ENCODE assay signal across 9 cellular contexts in genomic region chr11:111734383-111735261, GRCh38. TPM values are rescaled to one million over a fixed set of nuclear protein-coding genes. Genes with fewer than 3 reads are reported as not detected.
DNase-seq lines count a peak whose midpoint lies in the region; ATAC-seq and TF ChIP-seq lines count a peak whose summit lies in the region.
"Had no signal": no experiment of that assay in that cellular context is flagged by ENCODE, and none has a peak within 500 bp of the region (broad histone marks: within the 10 kb centered on the region; RNA-seq: fewer than 3 reads in every experiment).

No MANE protein-coding gene starts in this region.

- no peaks in the 10 kb centered on the region for H3K27me3 Mint-ChIP-seq in nephron progenitor cell (ENCODE audit: low read depth, poor library complexity)

- no peaks in the 10 kb centered on the region for H3K9me3 ChIP-seq in heart left ventricle
- H3K9me3 ChIP-seq in duodenal mucosa (ENCODE audit: control insufficient read depth in 1 of 2, low read length in 2 of 2): no peaks in the 10 kb centered on the region

- intact Hi-C loops in heart left ventricle (cut with DNase I) (loop anchor here in 5 of 10 donors (5.0 kb wide), 1 partner anchor 33 kb away; the partner anchor contains the start of gene PPP2R1B (in 5 of the 5)), left cardiac atrium (cut with DNase I) (loop anchor here in 1 of 2 donors (5.0 kb wide), 1 partner anchor 33 kb away; the partner anchor contains the start of gene PPP2R1B)

- H3K36me3 ChIP-seq in heart left ventricle: peaks cover 0 to 12% (median 0%) of the 10 kb centered on the region in 9 donors
- peaks cover 5 to 7% of the 10 kb centered on the region in 2 donors for H3K36me3 ChIP-seq in duodenal mucosa (ENCODE audit: control insufficient read depth in 1 of 2, insufficient read depth in 2 of 2, low read length in 2 of 2)
- H3K36me3 ChIP-seq in urinary bladder (ENCODE audit: insufficient read depth): no peaks in the 10 kb centered on the region

- H3K4me1 Mint-ChIP-seq in nephron progenitor cell: peaks cover 75% of the 10 kb centered on the region

- no peak for ATAC-seq in heart left ventricle
- ATAC-seq in left cardiac atrium: no peak
- ATAC-seq in GM19035 (IDR thresholded peaks at IDR 0.05; ENCODE audit: unreplicated experiment): no peak

- H3K27ac ChIP-seq in heart left ventricle (peak overlapping the region; percentile 79 to 98 (median 94)), duodenal mucosa (ENCODE audit: low read depth, low read length) (peak overlapping the region; percentile 94), urinary bladder (ENCODE audit: low read depth) (peak overlapping the region; percentile 95)

- no peaks in the 10 kb centered on the region for H3K9me3 Mint-ChIP-seq in nephron progenitor cell

- H3K9ac ChIP-seq in duodenal mucosa (ENCODE audit: low read depth in 1 of 2, low read length in 2 of 2): peak overlapping the region; percentile 15 to 59

- peaks cover 11% of the 10 kb centered on the region for H3K36me3 Mint-ChIP-seq in nephron progenitor cell (ENCODE audit: low read depth)

- no peak for TF ChIP-seq CTCF in heart left ventricle (IDR thresholded peaks at IDR 0.05)
- TF ChIP-seq CTCF in nephron progenitor cell (IDR thresholded peaks at IDR 0.05): no peak

- H3K27ac Mint-ChIP-seq in nephron progenitor cell: peak overlapping the region; percentile 100

- H3K27me3 ChIP-seq in heart left ventricle (no peaks in the 10 kb centered on the region), duodenal mucosa (ENCODE audit: control insufficient read depth in 1 of 2, insufficient read depth in 2 of 2, low read length in 2 of 2) (no peaks in the 10 kb centered on the region)

- H3K4me3 Mint-ChIP-seq in nephron progenitor cell: peak overlapping the region; percentile 66

- TF ChIP-seq POLR2A in heart left ventricle (IDR thresholded peaks at IDR 0.05): no peak

- H3K4me3 ChIP-seq in heart left ventricle (peak overlapping the region in 6 of 12 donors; percentile 27 to 56 (median 52)), duodenal mucosa (ENCODE audit: low read depth in 1 of 2, low read length in 2 of 2) (no peak overlapping the region), urinary bladder (ENCODE audit: low read depth, low read length) (no peak overlapping the region)

- DNase-seq in heart left ventricle: no peak
- DNase-seq in left cardiac atrium: no peak
- no peak for DNase-seq in nephron progenitor cell
- no peak for DNase-seq in DMS153 (lab: John Stamatoyannopoulos, UW)
- DNase-seq in Kasumi-1 (lab: John Stamatoyannopoulos, UW): no peak
- DNase-seq: RPMI8226 had no signal

- WGBS in heart left ventricle, 4 donors: 52 to 70% (median 60%) methylated on average over 12 to 13 of the region's 13 CpGs
- WGBS in urinary bladder: 54% methylated on average over 13 of the region's 13 CpGs

- H3K4me1 ChIP-seq in heart left ventricle (peaks cover 2 to 90% (median 88%) of the 10 kb centered on the region in 12 donors), duodenal mucosa (ENCODE audit: control insufficient read depth in 1 of 2, insufficient read depth in 2 of 2, low read length in 2 of 2) (peaks cover 24 to 51% of the 10 kb centered on the region in 2 donors), urinary bladder (ENCODE audit: insufficient read depth) (no peaks in the 10 kb centered on the region)

RNA-seq across cellular contexts. Expression of gene PPP2R1B, which starts 31.6 kb away (rescaled TPM):
- 10 to 100 TPM in 5 of 9 donors, 1 to 10 TPM in 4; 6.8 to 99.9 (median 11.8) TPM for total RNA-seq in heart left ventricle
- polyA plus RNA-seq in heart left ventricle: 1 to 10 TPM; 4.2 to 7.9 TPM
- 10 to 100 TPM; 30.3 to 37.2 TPM for total RNA-seq in left cardiac atrium
- 22.7 TPM for total RNA-seq in urinary bladder
- 6.8 TPM for polyA plus RNA-seq in urinary bladder
